ENCODE assay signal across 11 cellular contexts in genomic region chr4:155952546-155952945, GRCh38. TPM values are rescaled to one million over a fixed set of nuclear protein-coding genes. Genes with fewer than 3 reads are reported as not detected.
DNase-seq lines count a peak whose midpoint lies in the region; TF ChIP-seq lines count a peak whose summit lies in the region.
"Had no signal": no experiment of that assay in that cellular context is flagged by ENCODE, and none has a peak within 500 bp of the region (broad histone marks: within the 10 kb centered on the region; RNA-seq: fewer than 3 reads in every experiment).

No MANE protein-coding gene starts in this region.

- no peaks in the 10 kb centered on the region for H3K36me3 Mint-ChIP-seq in nephron (ENCODE audit: low read depth)
- H3K36me3 Mint-ChIP-seq: activated CD8-positive, alpha-beta memory T cell treated with anti-CD3 and anti-CD28 coated beads, Interleukin-2, amount 10 ng/mL, durations not matched to agents 7 days and 5 days had no signal

- H3K4me3 ChIP-seq in Karpas-422 (ENCODE audit: low read length) (peak overlapping the region; percentile 54; the same call in 1 of the 2 replicates), dorsolateral prefrontal cortex (peak overlapping the region; percentile 54 to 95 (median 81))

- DNase-seq in ACHN (peak; percentile 19), Karpas-422 (no peak), dorsolateral prefrontal cortex (no peak), COLO829 (ENCODE audit: low spot score) (no peak), NCI-H1417 (lab: John Stamatoyannopoulos, UW) (no peak), NCI-H1092 (lab: John Stamatoyannopoulos, UW) (no peak), GOT3 (lab: John Stamatoyannopoulos, UW) (no peak)

- peak overlapping the region; percentile 96 to 100 (median 99) for H3K27ac Mint-ChIP-seq in nephron

- H3K9me3 ChIP-seq in Karpas-422 (ENCODE audit: low read length): no peaks in the 10 kb centered on the region
- H3K9me3 ChIP-seq: thyroid gland had no signal

- in situ Hi-C loops in ACHN (cut with HindIII; ENCODE audit: low pct_ligation_motif_present, low pct_unique_long_range_greater_than_20kb, low sequenced_read_pairs): no loop called here

- H3K4me2 ChIP-seq in Karpas-422 (ENCODE audit: low read depth, low read length, poor library complexity, severe bottlenecking): peak overlapping the region; percentile 76

- TF ChIP-seq CTCF in dorsolateral prefrontal cortex (IDR thresholded peaks at IDR 0.05 in 54 of 56, conservative IDR thresholded peaks at IDR 0.05 in 2 of 56; ENCODE audit: low read depth in 1 of 56, partially characterized antibody in 56 of 56) (no peak), nephron (IDR thresholded peaks at IDR 0.05; ENCODE audit: unreplicated experiment in 3 of 3) (no peak)

- no peaks in the 10 kb centered on the region for H4K20me1 ChIP-seq in Karpas-422 (ENCODE audit: insufficient read depth, low read depth, low read length)

- H3K27me3 Mint-ChIP-seq in nephron (ENCODE audit: low read depth): no peaks in the 10 kb centered on the region
- H3K27me3 Mint-ChIP-seq: activated CD8-positive, alpha-beta memory T cell treated with anti-CD3 and anti-CD28 coated beads, Interleukin-2, amount 10 ng/mL, durations not matched to agents 7 days and 5 days had no signal

- H3K4me1 Mint-ChIP-seq in nephron: peaks cover 21% of the 10 kb centered on the region

- intact Hi-C loops in dorsolateral prefrontal cortex (cut with DNase I): loop anchor here (2.0 to 10.0 kb wide), 4 partner anchors 140 to 550 kb away; no protein-coding TSS in a partner anchor

- H3K9ac ChIP-seq in Karpas-422 (ENCODE audit: low read length): peak overlapping the region; percentile 50

- H3K27me3 ChIP-seq in Karpas-422 (ENCODE audit: low read length) (no peaks in the 10 kb centered on the region), dorsolateral prefrontal cortex (no peaks in the 10 kb centered on the region)
- H3K27me3 ChIP-seq: thyroid gland had no signal

- no peaks in the 10 kb centered on the region for H3K79me2 ChIP-seq in Karpas-422 (ENCODE audit: low read length)

- H2AFZ ChIP-seq in Karpas-422 (ENCODE audit: low read length): peak overlapping the region; percentile 22; the same call in 1 of the 2 replicates

- H3K9me2 ChIP-seq in Karpas-422 (replicated peaks; ENCODE audit: insufficient read depth, low read length): no peaks in the 10 kb centered on the region

- peak overlapping the region; percentile 39 to 85 (median 73) for H3K4me3 Mint-ChIP-seq in nephron

- no peaks in the 10 kb centered on the region for H3K36me3 ChIP-seq in Karpas-422 (ENCODE audit: insufficient read depth, low read length)
- H3K36me3 ChIP-seq: thyroid gland had no signal

- H3K4me1 ChIP-seq in Karpas-422 (ENCODE audit: low read length): peaks cover 13% of the 10 kb centered on the region

- H3K9me3 Mint-ChIP-seq in nephron: no peaks in the 10 kb centered on the region

- no peak overlapping the region for H3K27ac ChIP-seq in Karpas-422 (ENCODE audit: low read length)
- H3K27ac ChIP-seq in dorsolateral prefrontal cortex: peak overlapping the region in 53 of 59 donors; percentile 25 to 100 (median 99)

RNA-seq across cellular contexts. Expression of gene CTSO, which starts 1.1 kb away (rescaled TPM):
- total RNA-seq in Karpas-422 (2014; rRNA removed; shearing (Covaris generic); ENCODE audit: low replicate concordance): 8.0 and 18.9 TPM in 2 replicates
- 10 to 100 TPM in 74 of 120 experiments, 1 to 10 TPM in 46; 3.4 to 19.4 (median 10.6) TPM for total RNA-seq in dorsolateral prefrontal cortex

RNA-seq across cellular contexts. Expression of gene TDO2, which starts 49.0 kb away (rescaled TPM):
- 2.0 TPM in 1 of 2 replicates, not detected in the other for total RNA-seq in Karpas-422 (2014; rRNA removed; shearing (Covaris generic); ENCODE audit: low replicate concordance)
- 1 to 10 TPM in 119 of 120 experiments, under 1 TPM in 1; 0.88 to 9.1 (median 3.4) TPM for total RNA-seq in dorsolateral prefrontal cortex
- total RNA-seq: activated CD8-positive, alpha-beta memory T cell treated with anti-CD3 and anti-CD28 coated beads, Interleukin-2, amount 10 ng/mL, durations not matched to agents 7 days and 5 days; lung microvascular endothelial cell; thyroid gland had no signal
